ENCODE assay signal across 9 cellular contexts in the genomic region with DNA sequence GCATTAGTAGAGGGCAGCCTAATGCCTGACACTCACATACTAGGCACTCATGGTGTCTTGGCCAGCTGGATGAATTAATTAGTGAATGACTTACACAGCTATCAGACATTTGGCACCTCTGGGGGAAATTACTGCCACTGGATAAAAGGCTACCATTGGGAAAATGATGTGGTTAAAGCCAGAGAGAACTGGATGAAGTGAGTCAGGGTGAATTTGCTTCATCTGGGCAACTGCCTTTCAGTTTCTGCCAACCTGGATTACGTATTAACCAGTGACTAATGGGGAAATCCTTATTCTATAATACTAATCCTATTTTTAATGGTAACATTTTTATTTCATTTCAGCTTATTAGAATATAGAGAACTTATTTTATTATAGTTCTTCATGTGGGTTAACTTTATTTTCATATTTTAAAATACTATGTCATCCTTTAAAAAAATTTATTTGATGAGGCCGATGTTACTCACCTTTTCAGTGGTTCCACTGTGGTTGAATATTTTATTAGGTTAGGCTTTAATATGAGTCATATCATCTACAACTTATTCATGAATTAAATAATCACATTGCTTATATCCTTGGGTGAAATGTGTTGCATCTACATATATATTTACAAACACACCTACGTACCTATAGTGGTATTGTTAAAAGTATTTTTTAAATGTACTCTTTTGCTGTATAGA.
DNase-seq lines count a peak whose midpoint lies in the region; ATAC-seq and TF ChIP-seq lines count a peak whose summit lies in the region.
"Had no signal": no experiment of that assay in that cellular context is flagged by ENCODE, and none has a peak within 500 bp of the region (broad histone marks: within the 10 kb centered on the region; RNA-seq: fewer than 3 reads in every experiment).

No MANE protein-coding gene starts in this region.

- whole genome bisulfite sequencing in lung, 2 donors = 84 to 92% methylated on average over 3 of the region's 3 CpGs

- H3K36me3 ChIP-seq in lung (ENCODE audit: control insufficient read depth in 2 of 2, insufficient read depth in 2 of 2, low read length in 2 of 2) = peaks cover 0 to 4% of the 10 kb centered on the region in 2 donors
- peaks cover 7% of the 10 kb centered on the region for H3K36me3 ChIP-seq in Caco-2 (ENCODE audit: control insufficient read depth, insufficient read depth, low read length)

- H3K4me1 ChIP-seq in lung (ENCODE audit: control insufficient read depth in 2 of 2, insufficient read depth in 2 of 2, low read length in 2 of 2) (peaks cover 0 to 4% of the 10 kb centered on the region in 2 donors), Caco-2 (peaks cover 53% of the 10 kb centered on the region)

- H3K9me3 Mint-ChIP-seq in Caco-2 (ENCODE audit: unreplicated experiment) = no peaks in the 10 kb centered on the region

- no TSS peak for BruUV-seq in Caco-2 (replicated peaks; lab: Mats Ljungman, UMichigan)

- POLR2A ChIA-PET in Caco-2 (lab: Charles Lee) = no interaction called here

- no peak overlapping the region for H3K27ac ChIP-seq in lung (ENCODE audit: low read depth in 1 of 2, low read length in 1 of 2)

- no peaks in the 10 kb centered on the region for H3K27me3 ChIP-seq in lung (ENCODE audit: control insufficient read depth, insufficient read depth)
- H3K27me3 ChIP-seq in Caco-2 (replicated peaks; ENCODE audit: control insufficient read depth, insufficient read depth, low read length) = no peaks in the 10 kb centered on the region

- DNase-seq in GM03348 (ENCODE audit: low spot score) (peak; percentile 61), SW480 (ENCODE audit: low spot score) (peak; percentile 81), lung (ENCODE audit: low spot score) (no peak), Caco-2 (no peak), NCI-H2227 (lab: John Stamatoyannopoulos, UW; ENCODE audit: unreplicated experiment) (no peak)
- DNase-seq in stimulated activated CD4-positive, alpha-beta T cell treated with anti-CD3 and anti-CD28 coated beads, Interleukin-12 subunit alpha, Interleukin-12 subunit beta, amount 100 ng/mL, for 4 hours = no peak
- DNase-seq: left cardiac atrium had no signal

- H3K4me1 Mint-ChIP-seq in Caco-2 (ENCODE audit: low read depth, unreplicated experiment) = peaks cover 35% of the 10 kb centered on the region

- no peak overlapping the region for H3K4me3 Mint-ChIP-seq in Caco-2 (ENCODE audit: unreplicated experiment)

- H3K9me3 ChIP-seq in lung (ENCODE audit: control insufficient read depth in 2 of 2, insufficient read depth in 1 of 2, low read length in 1 of 2) = no peaks in the 10 kb centered on the region
- no peaks in the 10 kb centered on the region for H3K9me3 ChIP-seq in Caco-2

- CTCF ChIA-PET in Caco-2 (lab: Charles Lee) = no interaction called here

- TF ChIP-seq CTCF in lung (IDR thresholded peaks at IDR 0.05; ENCODE audit: control extremely low read depth, extremely low read depth) (no peak), Caco-2 (IDR thresholded peaks at IDR 0.05; ENCODE audit: insufficient read depth in 1 of 2, low read depth in 1 of 2, low read length in 1 of 2, severe bottlenecking in 1 of 2, unreplicated experiment in 1 of 2) (no peak)

- no peak overlapping the region for H3K27ac Mint-ChIP-seq in Caco-2 (ENCODE audit: unreplicated experiment)

- ATAC-seq in HG02571 (IDR thresholded peaks at IDR 0.05; ENCODE audit: unreplicated experiment) = peak; percentile 71
- ATAC-seq in lung (ENCODE audit: insufficient read depth, low FRiP score) = peak; percentile 30
- no peak for ATAC-seq in HG03565 (IDR thresholded peaks at IDR 0.05; ENCODE audit: unreplicated experiment)

- H3K4me3 ChIP-seq in lung (no peak overlapping the region), Caco-2 (ENCODE audit: low read depth, low read length) (no peak overlapping the region)

- no peaks in the 10 kb centered on the region for H3K27me3 Mint-ChIP-seq in Caco-2 (ENCODE audit: insufficient read depth, unreplicated experiment)

- intact Hi-C loops in Caco-2 (cut with micrococcal nuclease; ENCODE audit: unreplicated experiment) = no loop called here

- H3K36me3 Mint-ChIP-seq in Caco-2 (ENCODE audit: insufficient read depth, unreplicated experiment) = peaks cover 76% of the 10 kb centered on the region

Comparison
In these comparisons a context has a peak if more than half of its experiments do, and no peak if none do; other contexts are left out.
1. DNase-seq: peak in GM03348 (single experiment) and SW480 (single experiment); none in lung (single experiment), Caco-2 (0 of 2), stimulated activated CD4-positive, alpha-beta T cell treated with anti-CD3 and anti-CD28 coated beads, Interleukin-12 subunit alpha, Interleukin-12 subunit beta, amount 100 ng/mL, for 4 hours (single experiment) and NCI-H2227 (single experiment).